Comparison of ENCODE assay signal across 28 cellular contexts in genomic region chr18:58119819-58120218, GRCh38.
"Had no signal": no experiment of that assay in that cellular context is flagged by ENCODE, and none has a peak within 500 bp of the region (broad histone marks: within the 10 kb centered on the region; RNA-seq: fewer than 3 reads in every experiment).

No MANE protein-coding gene starts in this region.

- H3K9me3 Mint-ChIP-seq: activated naive CD4-positive, alpha-beta T cell treated with anti-CD3 and anti-CD28 coated beads, Interleukin-2, amount 50 U/mL, for 72 hours; activated T-cell treated with anti-CD3 and anti-CD28 coated beads, Interleukin-2, amount 50 U/mL, for 72 hours; memory B cell; naive thymus-derived CD4-positive, alpha-beta T cell; stimulated activated naive B cell treated with anti-CD40 and anti-IgM and Interleukin-4, amounts not matched to agents 10 μg/mL and 1 μg/mL and 100 μg/mL, for 72 hours had no signal

- H3K36me3 Mint-ChIP-seq: activated naive CD4-positive, alpha-beta T cell treated with anti-CD3 and anti-CD28 coated beads, Interleukin-2, amount 50 U/mL, for 72 hours; memory B cell; naive thymus-derived CD4-positive, alpha-beta T cell; stimulated activated naive B cell treated with anti-CD40 and anti-IgM and Interleukin-4, amounts not matched to agents 10 μg/mL and 1 μg/mL and 100 μg/mL, for 72 hours had no signal

- H3K4me3 ChIP-seq: colonic mucosa, gastrocnemius medialis, pancreas, psoas muscle, sigmoid colon, stomach, tibial artery had no signal

- H3K4me3 Mint-ChIP-seq: activated CD4-positive, alpha-beta T cell treated with anti-CD3 and anti-CD28 coated beads for 36 hours; activated T-cell treated with anti-CD3 and anti-CD28 coated beads, Interleukin-2, amount 50 U/mL, for 72 hours; memory B cell; naive thymus-derived CD4-positive, alpha-beta T cell; stimulated activated naive B cell treated with anti-CD40 and anti-IgM and Interleukin-4, amounts not matched to agents 10 μg/mL and 1 μg/mL and 100 μg/mL, for 72 hours had no signal

- H3K27me3 ChIP-seq: colonic mucosa, gastrocnemius medialis, pancreas, sigmoid colon, stomach, tibial artery had no signal

- H3K27ac Mint-ChIP-seq: activated CD4-positive, alpha-beta T cell treated with anti-CD3 and anti-CD28 coated beads for 36 hours; activated T-cell treated with anti-CD3 and anti-CD28 coated beads, Interleukin-2, amount 50 U/mL, for 72 hours; naive thymus-derived CD4-positive, alpha-beta T cell had no signal

- FAIRE-seq: keratinocyte, pancreas, small intestine had no signal

- H3K36me3 ChIP-seq: colonic mucosa, gastrocnemius medialis, pancreas, sigmoid colon, stomach, tibial artery had no signal

- H3K9me3 ChIP-seq: colonic mucosa, gastrocnemius medialis, pancreas, psoas muscle, sigmoid colon, stomach, tibial artery had no signal

- H3K4me1 Mint-ChIP-seq: stimulated activated naive B cell treated with anti-CD40 and anti-IgM and Interleukin-4, amounts not matched to agents 10 μg/mL and 1 μg/mL and 100 μg/mL, for 72 hours had no signal

- H3K27ac ChIP-seq: colonic mucosa, gastrocnemius medialis, psoas muscle, sigmoid colon, tibial artery had no signal

- H3K27me3 Mint-ChIP-seq: activated CD4-positive, alpha-beta T cell treated with anti-CD3 and anti-CD28 coated beads for 36 hours; memory B cell; stimulated activated naive B cell treated with anti-CD40 and anti-IgM and Interleukin-4, amounts not matched to agents 10 μg/mL and 1 μg/mL and 100 μg/mL, for 72 hours had no signal

- H3K4me1 ChIP-seq: gastrocnemius medialis, psoas muscle, tibial artery had no signal

- DNase-seq: activated CD4-positive, alpha-beta T cell treated with anti-CD3 and anti-CD28 coated beads for 36 hours; activated CD4-positive, alpha-beta T cell treated with anti-CD3 and anti-CD28 coated beads, Interleukin-2, amount 50 U/mL, for 4 hours; activated CD4-positive, CD25-positive, alpha-beta regulatory T cell; activated naive CD4-positive, alpha-beta T cell; activated T-cell treated with anti-CD3 and anti-CD28 coated beads for 4 hours; activated T-cell treated with anti-CD3 and anti-CD28 coated beads, Interleukin-2, amount 50 U/mL, for 72 hours; cerebellar nuclear complex; colonic mucosa; effector CD8-positive, alpha-beta T cell; gastrocnemius medialis; hippocampal formation; left colon; midbrain; naive thymus-derived CD4-positive, alpha-beta T cell; nucleus accumbens; pancreas; psoas muscle; sigmoid colon; small intestine; stimulated activated CD4-positive, alpha-beta T cell treated with anti-CD3 and anti-CD28 coated beads, Interleukin-4, amount 100 ng/mL, for 4 hours; stimulated activated CD8-positive, alpha-beta memory T cell treated with anti-CD3 and anti-CD28 coated beads, Interleukin-4, amount 100 ng/mL, for 48 hours; stimulated activated naive B cell treated with anti-CD40 and anti-IgM and Interleukin-4, amounts not matched to agents 10 μg/mL and 1 μg/mL and 100 μg/mL, for 72 hours; stomach; T-helper 2 cell; tibial artery had no signal
